ENCODE assay signal across 1 cellular context in the genomic region with DNA sequence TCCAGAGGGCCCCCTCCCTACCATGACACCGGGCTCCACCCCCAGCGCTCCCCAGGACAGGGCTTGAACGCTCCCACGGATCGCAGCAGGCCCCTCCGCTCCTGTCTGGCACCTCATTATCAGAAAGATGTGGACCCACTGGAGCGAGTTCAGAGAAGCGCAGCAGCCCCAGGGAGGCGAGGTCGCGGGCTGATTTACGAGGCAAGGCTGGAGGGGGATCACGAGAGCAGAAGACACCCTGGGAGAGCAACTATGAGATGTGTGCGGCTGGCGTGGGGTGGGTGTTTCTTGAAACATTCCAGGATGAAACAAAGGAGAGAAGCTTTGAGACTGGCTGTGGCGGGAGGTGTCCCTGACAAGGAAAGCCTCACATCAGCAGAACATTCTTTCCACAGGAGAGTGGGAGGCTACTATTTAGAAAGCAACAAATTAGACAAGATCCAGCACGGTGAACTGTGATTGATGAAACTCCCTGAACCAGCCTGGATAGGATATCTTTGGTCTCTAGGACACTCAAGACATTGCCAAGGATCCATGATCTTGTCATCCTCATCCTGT.
TF ChIP-seq lines count a peak whose summit lies in the region.

No MANE protein-coding gene starts in this region.

TF ChIP-seq in IMR-90, 13 proteins besides CTCF, POLR2A, EP300 and RAD21:
- TF ChIP-seq FOS (IDR thresholded peaks at IDR 0.05; ENCODE audit: low read depth, low read length): no peak
- TF ChIP-seq MAZ (IDR thresholded peaks at IDR 0.05; ENCODE audit: borderline replicate concordance, low read depth, low read length): no peak
- TF ChIP-seq BHLHE40 (IDR thresholded peaks at IDR 0.05; ENCODE audit: low read depth, low read length): peak; percentile 18; the same call in 1 of the 2 replicates
